ENCODE assay signal across 16 cellular contexts in genomic region chr15:27479232-27480140, GRCh38.
DNase-seq lines count a peak whose midpoint lies in the region; ATAC-seq and TF ChIP-seq lines count a peak whose summit lies in the region.
"Had no signal": no experiment of that assay in that cellular context is flagged by ENCODE, and none has a peak within 500 bp of the region (broad histone marks: within the 10 kb centered on the region; RNA-seq: fewer than 3 reads in every experiment).

No MANE protein-coding gene starts in this region.

- H3K4me3 ChIP-seq in right atrium auricular region (no peak overlapping the region), esophagus squamous epithelium (no peak overlapping the region), neural progenitor cell (no peak overlapping the region)
- H3K4me3 ChIP-seq: body of pancreas, sigmoid colon, upper lobe of right lung had no signal

- no peak for TF ChIP-seq POLR2A in esophagus squamous epithelium (IDR thresholded peaks at IDR 0.05)

- WGBS in esophagus squamous epithelium, 2 donors = 27 to 32% methylated on average over 3 to 4 of the region's 4 CpGs

- peaks cover 2% of the 10 kb centered on the region for H3K27me3 Mint-ChIP-seq in neural progenitor cell (ENCODE audit: insufficient read depth, low read depth)

- no peak overlapping the region for H3K4me3 Mint-ChIP-seq in neural progenitor cell

- no peaks in the 10 kb centered on the region for H3K36me3 Mint-ChIP-seq in neural progenitor cell

- no peaks in the 10 kb centered on the region for H3K9me3 Mint-ChIP-seq in neural progenitor cell

- intact Hi-C loops in Right ventricle myocardium superior (cut with DNase I) (no loop called here), esophagus squamous epithelium (cut with DNase I) (no loop called here)

- H3K36me3 ChIP-seq in right atrium auricular region (no peaks in the 10 kb centered on the region), esophagus squamous epithelium (no peaks in the 10 kb centered on the region), neural progenitor cell (no peaks in the 10 kb centered on the region)
- H3K36me3 ChIP-seq: sigmoid colon, upper lobe of right lung had no signal

- TF ChIP-seq CTCF in right atrium auricular region (IDR thresholded peaks at IDR 0.05) (no peak), esophagus squamous epithelium (IDR thresholded peaks at IDR 0.05) (no peak), neural progenitor cell (IDR thresholded peaks at IDR 0.05) (no peak)

- H3K9ac ChIP-seq in neural progenitor cell = no peak overlapping the region

- no peak overlapping the region for H3K27ac ChIP-seq in right atrium auricular region
- peak overlapping the region in 3 of 4 donors; percentile 63 to 71 (median 68) for H3K27ac ChIP-seq in esophagus squamous epithelium
- no peak overlapping the region for H3K27ac ChIP-seq in neural progenitor cell
- H3K27ac ChIP-seq: body of pancreas, sigmoid colon, upper lobe of right lung had no signal

- H3K9me3 ChIP-seq in right atrium auricular region (no peaks in the 10 kb centered on the region), esophagus squamous epithelium (no peaks in the 10 kb centered on the region), neural progenitor cell (ENCODE audit: low read depth) (no peaks in the 10 kb centered on the region)
- H3K9me3 ChIP-seq: body of pancreas, upper lobe of right lung had no signal

- H3K27me3 ChIP-seq in right atrium auricular region (no peaks in the 10 kb centered on the region), esophagus squamous epithelium (no peaks in the 10 kb centered on the region), neural progenitor cell (no peaks in the 10 kb centered on the region)
- H3K27me3 ChIP-seq: body of pancreas, sigmoid colon, upper lobe of right lung had no signal

- peaks cover 7% of the 10 kb centered on the region for H3F3A ChIP-seq in neural progenitor cell (ENCODE audit: low read depth)

- no peak overlapping the region for H2AFZ ChIP-seq in neural progenitor cell (replicated peaks)

- H4K20me1 ChIP-seq in neural progenitor cell (ENCODE audit: low read depth) = no peaks in the 10 kb centered on the region

- H3K27ac Mint-ChIP-seq in neural progenitor cell = no peak overlapping the region

- no peaks in the 10 kb centered on the region for H3K79me2 ChIP-seq in neural progenitor cell (ENCODE audit: low read depth)

- H3K4me1 Mint-ChIP-seq in neural progenitor cell = peaks cover 16% of the 10 kb centered on the region

- no peaks in the 10 kb centered on the region for H3K4me1 ChIP-seq in right atrium auricular region
- peaks cover 5 to 22% (median 7%) of the 10 kb centered on the region in 3 donors for H3K4me1 ChIP-seq in esophagus squamous epithelium
- H3K4me1 ChIP-seq in neural progenitor cell = peaks cover 10% of the 10 kb centered on the region
- H3K4me1 ChIP-seq: body of pancreas, sigmoid colon, upper lobe of right lung had no signal

- DNase-seq in Right ventricle myocardium superior (no peak), right atrium auricular region (ENCODE audit: low spot score) (no peak), NCI-H446 treated with DMSO at 0.1 percent for 48 hours (lab: John Stamatoyannopoulos, UW) (peak; percentile 6), esophagus squamous epithelium (lab: John Stamatoyannopoulos, UW) (no peak), neural progenitor cell (ENCODE audit: low spot score) (no peak), NAMALWA (ENCODE audit: low spot score) (no peak)
- DNase-seq: activated naive CD4-positive, alpha-beta T cell treated with anti-CD3 and anti-CD28 coated beads, Interleukin-2, amount 50 U/mL, for 16 hours; body of pancreas; foreskin melanocyte; mesendoderm; NCI-H1048; sigmoid colon; stimulated activated CD4-positive, alpha-beta T cell treated with anti-CD3 and anti-CD28 coated beads, Interleukin-4, amount 100 ng/mL, for 24 hours; upper lobe of right lung had no signal

- H3K4me2 ChIP-seq in neural progenitor cell = no peak overlapping the region

- ATAC-seq in Right ventricle myocardium superior (ENCODE audit: poor library complexity) (peak; percentile 98), HG02840 (IDR thresholded peaks at IDR 0.05; ENCODE audit: low FRiP score, unreplicated experiment) (no peak), HG03342 (IDR thresholded peaks at IDR 0.05; ENCODE audit: unreplicated experiment) (no peak)
- ATAC-seq: body of pancreas had no signal

Comparison
In these comparisons a context has a peak if more than half of its experiments do, and no peak if none do; other contexts are left out.
1. H3K27ac ChIP-seq: peak in esophagus squamous epithelium (3 of 4); none in right atrium auricular region (0 of 2) and neural progenitor cell (single experiment).